ENCODE assay signal across 14 cellular contexts in the genomic region with DNA sequence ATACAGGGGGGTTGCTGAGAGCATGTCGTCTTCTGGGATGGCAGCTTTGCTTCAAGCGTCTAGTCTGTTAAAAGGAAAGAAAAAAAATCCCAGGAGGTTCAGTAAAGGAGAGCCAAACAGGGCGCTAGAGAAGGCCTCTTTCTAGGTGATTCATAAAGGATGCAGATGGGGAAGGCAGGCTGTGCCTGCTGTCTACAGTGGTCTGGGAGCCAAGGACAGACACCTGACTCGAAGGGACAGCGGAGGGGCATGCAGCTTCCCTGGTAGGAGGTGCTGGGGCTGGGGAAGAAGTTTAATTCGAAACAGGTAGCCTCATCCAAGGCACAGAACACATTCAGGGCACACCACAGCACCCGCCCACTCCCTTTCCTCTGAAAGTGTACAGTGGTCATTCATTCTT.
"Had no signal": no experiment of that assay in that cellular context is flagged by ENCODE, and none has a peak within 500 bp of the region (broad histone marks: within the 10 kb centered on the region; RNA-seq: fewer than 3 reads in every experiment).

No MANE protein-coding gene starts in this region.

- DNase-seq: activated CD4-positive, alpha-beta T cell treated with anti-CD3 and anti-CD28 coated beads, Interleukin-2, amount 50 U/mL, for 1 hour; activated CD4-positive, CD25-positive, alpha-beta regulatory T cell; activated effector memory CD4-positive, alpha-beta T cell treated with Interleukin-2 at 50 U/mL for 16 hours; left lung; midbrain; SK-N-SH; small intestine; stimulated activated CD4-positive, alpha-beta T cell treated with anti-CD3 and anti-CD28 coated beads, Interleukin-15, amount 100 ng/mL, for 24 hours; stimulated activated CD4-positive, alpha-beta T cell treated with anti-CD3 and anti-CD28 coated beads, Interleukin-2, amount 100 ng/mL, for 48 hours; T-cell; upper lobe of right lung had no signal

- H3K9me3 Mint-ChIP-seq: activated naive CD4-positive, alpha-beta T cell treated with anti-CD3 and anti-CD28 coated beads, Interleukin-2, amount 50 U/mL, for 24 hours; T-cell had no signal

- ATAC-seq: left lung, right lobe of liver, T-cell, upper lobe of right lung had no signal

- H3K27me3 Mint-ChIP-seq: activated naive CD4-positive, alpha-beta T cell treated with anti-CD3 and anti-CD28 coated beads, Interleukin-2, amount 50 U/mL, for 24 hours had no signal

- H3K4me3 Mint-ChIP-seq: activated naive CD4-positive, alpha-beta T cell treated with anti-CD3 and anti-CD28 coated beads, Interleukin-2, amount 50 U/mL, for 24 hours; neural crest cell; T-cell had no signal
